Comparison of ENCODE assay signal across 8 cellular contexts in genomic region chr9:113590991-113591898, GRCh38.
DNase-seq lines count a peak whose midpoint lies in the region; ATAC-seq and TF ChIP-seq lines count a peak whose summit lies in the region.

No MANE protein-coding gene starts in this region.

- H3K9ac ChIP-seq in OCI-LY1 (ENCODE audit: low read length) (no peak overlapping the region), neural cell (ENCODE audit: low read length) (no peak overlapping the region)

- peak; percentile 81 for DNase-seq in AG20443 (ENCODE audit: low spot score)
- DNase-seq in activated T-cell treated with anti-CD3 and anti-CD28 coated beads for 48 hours (ENCODE audit: low read depth) = peak; percentile 71
- DNase-seq in fibroblast of mammary gland (ENCODE audit: low read depth) = peak; percentile 71
- peak; percentile 74 to 87 for DNase-seq in tibial nerve (ENCODE audit: low spot score in 2 of 2)

- ATAC-seq in GM18858 (IDR thresholded peaks at IDR 0.05; ENCODE audit: unreplicated experiment) (peak; percentile 41), HG03442 (IDR thresholded peaks at IDR 0.05; ENCODE audit: unreplicated experiment) (peak; percentile 48)

- H4K20me1 ChIP-seq in OCI-LY1 (ENCODE audit: insufficient read depth, low read length) (no peaks in the 10 kb centered on the region), neural cell (ENCODE audit: insufficient read depth) (no peaks in the 10 kb centered on the region)

- whole genome bisulfite sequencing in tibial nerve, 2 donors = 54% methylated on average over 18 to 19 of the region's 20 CpGs

- H3K27ac ChIP-seq in OCI-LY1 (ENCODE audit: low read depth, low read length, poor library complexity, severe bottlenecking) = no peak overlapping the region
- no peak overlapping the region for H3K27ac ChIP-seq in neural cell (ENCODE audit: low read length)
- H3K27ac ChIP-seq in tibial nerve = no peak overlapping the region

- H3K27me3 ChIP-seq in OCI-LY1 (ENCODE audit: insufficient read depth, low read length) (no peaks in the 10 kb centered on the region), neural cell (ENCODE audit: insufficient read depth, low read depth, low read length) (no peaks in the 10 kb centered on the region), tibial nerve (no peaks in the 10 kb centered on the region)

- H3K9me2 ChIP-seq in OCI-LY1 (ENCODE audit: low read depth, low read length) = no peaks in the 10 kb centered on the region
- H3K9me2 ChIP-seq in neural cell (ENCODE audit: insufficient read depth, low read length) = no peaks in the 10 kb centered on the region

- H3F3A ChIP-seq in OCI-LY1 (ENCODE audit: insufficient read depth, low read length) = no peaks in the 10 kb centered on the region
- no peaks in the 10 kb centered on the region for H3F3A ChIP-seq in neural cell (ENCODE audit: insufficient read depth, low read length, poor library complexity, severe bottlenecking)

- H3K4me1 ChIP-seq in OCI-LY1 (ENCODE audit: insufficient read depth, low read length, severe bottlenecking) (peaks cover 5% of the 10 kb centered on the region), tibial nerve (peaks cover 0 to 48% (median 12%) of the 10 kb centered on the region in 4 donors)

- H3K9me3 ChIP-seq in OCI-LY1 (ENCODE audit: low read length) = no peaks in the 10 kb centered on the region
- no peaks in the 10 kb centered on the region for H3K9me3 ChIP-seq in neural cell (ENCODE audit: low read length)
- H3K9me3 ChIP-seq in tibial nerve = no peaks in the 10 kb centered on the region

- peak; percentile 68 for TF ChIP-seq RAD21 in neural cell (conservative IDR thresholded peaks at IDR 0.05)

- TF ChIP-seq EP300 in neural cell (conservative IDR thresholded peaks at IDR 0.05; ENCODE audit: poor library complexity, severe bottlenecking) (no peak), tibial nerve (IDR thresholded peaks at IDR 0.05) (peak in 1 of 2 donors; percentile 48)

- no peak overlapping the region for H3K4me2 ChIP-seq in OCI-LY1 (ENCODE audit: low read length)
- no peak overlapping the region for H3K4me2 ChIP-seq in neural cell (ENCODE audit: low read length)

- no peak overlapping the region for H3K4me3 ChIP-seq in OCI-LY1 (ENCODE audit: low read depth, low read length, poor library complexity, severe bottlenecking)
- no peak overlapping the region for H3K4me3 ChIP-seq in fibroblast of mammary gland (ENCODE audit: control insufficient read depth, low read depth, low read length)
- no peak overlapping the region for H3K4me3 ChIP-seq in neural cell (ENCODE audit: low read length)
- H3K4me3 ChIP-seq in tibial nerve = no peak overlapping the region

- TF ChIP-seq POLR2A in tibial nerve (IDR thresholded peaks at IDR 0.05) = no peak

- H3K79me2 ChIP-seq in OCI-LY1 (ENCODE audit: insufficient read depth, low read length) (no peaks in the 10 kb centered on the region), neural cell (replicated peaks; ENCODE audit: insufficient read depth, low read length) (peaks cover 6% of the 10 kb centered on the region)

- no peak overlapping the region for H2AFZ ChIP-seq in OCI-LY1 (ENCODE audit: low read length)
- no peak overlapping the region for H2AFZ ChIP-seq in neural cell (ENCODE audit: low read depth, low read length)

- TF ChIP-seq CTCF in OCI-LY1 (IDR thresholded peaks at IDR 0.05; ENCODE audit: low read length) (peak; percentile 96), fibroblast of mammary gland (conservative IDR thresholded peaks at IDR 0.05; ENCODE audit: control insufficient read depth, insufficient read depth, low read depth, low read length) (peak; percentile 92), neural cell (IDR thresholded peaks at IDR 0.05; ENCODE audit: poor library complexity, severe bottlenecking) (peak; percentile 67), tibial nerve (IDR thresholded peaks at IDR 0.05) (peak; percentile 78 to 95 (median 85))

- H3K36me3 ChIP-seq in OCI-LY1 (ENCODE audit: insufficient read depth, low read length) (no peaks in the 10 kb centered on the region), neural cell (ENCODE audit: insufficient read depth, low read length) (no peaks in the 10 kb centered on the region), tibial nerve (peaks cover 0 to 11% (median 5%) of the 10 kb centered on the region in 3 donors)

TF ChIP-seq in neural cell, 6 proteins besides CTCF, POLR2A, EP300 and RAD21:
- no peak for TF ChIP-seq REST (IDR thresholded peaks at IDR 0.05; ENCODE audit: borderline replicate concordance)
- peak; percentile 68 for TF ChIP-seq SMC3 (conservative IDR thresholded peaks at IDR 0.05; ENCODE audit: poor library complexity)
